In the genomic region with DNA sequence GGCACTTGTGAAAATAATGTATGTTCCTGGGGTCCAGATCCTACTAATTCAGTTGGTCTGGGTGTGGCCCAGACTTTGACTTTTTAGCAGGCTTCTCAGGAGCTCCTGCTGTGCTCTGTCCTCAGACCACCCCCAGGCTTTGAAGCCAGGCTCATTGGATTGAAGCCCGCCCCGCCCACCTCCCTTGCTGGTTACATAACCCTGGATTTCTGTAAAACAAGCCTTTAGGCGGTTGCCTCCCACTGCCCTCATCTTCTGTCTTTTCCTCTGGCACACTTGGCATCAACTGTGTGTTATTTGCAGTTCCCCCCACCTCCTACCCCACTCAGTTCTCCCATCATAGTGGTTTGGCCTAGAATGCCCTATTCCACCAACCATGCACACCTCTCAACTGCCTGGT, we compare ENCODE assay signal across 1 cellular context.
TF ChIP-seq lines count a peak whose summit lies in the region.

No MANE protein-coding gene starts in this region.

TF ChIP-seq in GM23338, 12 proteins besides CTCF, POLR2A, EP300 and RAD21 (continued from another document):
- TF ChIP-seq, protein P1, sequence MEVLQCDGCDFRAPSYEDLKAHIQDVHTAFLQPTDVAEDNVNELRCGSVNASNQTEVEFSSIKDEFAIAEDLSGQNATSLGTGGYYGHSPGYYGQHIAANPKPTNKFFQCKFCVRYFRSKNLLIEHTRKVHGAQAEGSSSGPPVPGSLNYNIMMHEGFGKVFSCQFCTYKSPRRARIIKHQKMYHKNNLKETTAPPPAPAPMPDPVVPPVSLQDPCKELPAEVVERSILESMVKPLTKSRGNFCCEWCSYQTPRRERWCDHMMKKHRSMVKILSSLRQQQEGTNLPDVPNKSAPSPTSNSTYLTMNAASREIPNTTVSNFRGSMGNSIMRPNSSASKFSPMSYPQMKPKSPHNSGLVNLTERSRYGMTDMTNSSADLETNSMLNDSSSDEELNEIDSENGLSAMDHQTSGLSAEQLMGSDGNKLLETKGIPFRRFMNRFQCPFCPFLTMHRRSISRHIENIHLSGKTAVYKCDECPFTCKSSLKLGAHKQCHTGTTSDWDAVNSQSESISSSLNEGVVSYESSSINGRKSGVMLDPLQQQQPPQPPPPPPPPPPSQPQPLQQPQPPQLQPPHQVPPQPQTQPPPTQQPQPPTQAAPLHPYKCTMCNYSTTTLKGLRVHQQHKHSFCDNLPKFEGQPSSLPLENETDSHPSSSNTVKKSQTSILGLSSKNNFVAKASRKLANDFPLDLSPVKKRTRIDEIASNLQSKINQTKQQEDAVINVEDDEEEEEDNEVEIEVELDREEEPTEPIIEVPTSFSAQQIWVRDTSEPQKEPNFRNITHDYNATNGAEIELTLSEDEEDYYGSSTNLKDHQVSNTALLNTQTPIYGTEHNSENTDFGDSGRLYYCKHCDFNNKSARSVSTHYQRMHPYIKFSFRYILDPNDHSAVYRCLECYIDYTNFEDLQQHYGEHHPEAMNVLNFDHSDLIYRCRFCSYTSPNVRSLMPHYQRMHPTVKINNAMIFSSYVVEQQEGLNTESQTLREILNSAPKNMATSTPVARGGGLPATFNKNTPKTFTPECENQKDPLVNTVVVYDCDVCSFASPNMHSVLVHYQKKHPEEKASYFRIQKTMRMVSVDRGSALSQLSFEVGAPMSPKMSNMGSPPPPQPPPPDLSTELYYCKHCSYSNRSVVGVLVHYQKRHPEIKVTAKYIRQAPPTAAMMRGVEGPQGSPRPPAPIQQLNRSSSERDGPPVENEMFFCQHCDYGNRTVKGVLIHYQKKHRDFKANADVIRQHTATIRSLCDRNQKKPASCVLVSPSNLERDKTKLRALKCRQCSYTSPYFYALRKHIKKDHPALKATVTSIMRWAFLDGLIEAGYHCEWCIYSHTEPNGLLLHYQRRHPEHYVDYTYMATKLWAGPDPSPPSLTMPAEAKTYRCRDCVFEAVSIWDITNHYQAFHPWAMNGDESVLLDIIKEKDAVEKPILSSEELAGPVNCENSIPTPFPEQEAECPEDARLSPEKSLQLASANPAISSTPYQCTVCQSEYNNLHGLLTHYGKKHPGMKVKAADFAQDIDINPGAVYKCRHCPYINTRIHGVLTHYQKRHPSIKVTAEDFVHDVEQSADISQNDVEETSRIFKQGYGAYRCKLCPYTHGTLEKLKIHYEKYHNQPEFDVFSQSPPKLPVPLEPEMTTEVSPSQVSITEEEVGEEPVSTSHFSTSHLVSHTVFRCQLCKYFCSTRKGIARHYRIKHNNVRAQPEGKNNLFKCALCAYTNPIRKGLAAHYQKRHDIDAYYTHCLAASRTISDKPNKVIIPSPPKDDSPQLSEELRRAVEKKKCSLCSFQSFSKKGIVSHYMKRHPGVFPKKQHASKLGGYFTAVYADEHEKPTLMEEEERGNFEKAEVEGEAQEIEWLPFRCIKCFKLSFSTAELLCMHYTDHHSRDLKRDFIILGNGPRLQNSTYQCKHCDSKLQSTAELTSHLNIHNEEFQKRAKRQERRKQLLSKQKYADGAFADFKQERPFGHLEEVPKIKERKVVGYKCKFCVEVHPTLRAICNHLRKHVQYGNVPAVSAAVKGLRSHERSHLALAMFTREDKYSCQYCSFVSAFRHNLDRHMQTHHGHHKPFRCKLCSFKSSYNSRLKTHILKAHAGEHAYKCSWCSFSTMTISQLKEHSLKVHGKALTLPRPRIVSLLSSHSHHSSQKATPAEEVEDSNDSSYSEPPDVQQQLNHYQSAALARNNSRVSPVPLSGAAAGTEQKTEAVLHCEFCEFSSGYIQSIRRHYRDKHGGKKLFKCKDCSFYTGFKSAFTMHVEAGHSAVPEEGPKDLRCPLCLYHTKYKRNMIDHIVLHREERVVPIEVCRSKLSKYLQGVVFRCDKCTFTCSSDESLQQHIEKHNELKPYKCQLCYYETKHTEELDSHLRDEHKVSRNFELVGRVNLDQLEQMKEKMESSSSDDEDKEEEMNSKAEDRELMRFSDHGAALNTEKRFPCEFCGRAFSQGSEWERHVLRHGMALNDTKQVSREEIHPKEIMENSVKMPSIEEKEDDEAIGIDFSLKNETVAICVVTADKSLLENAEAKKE (CRISPR knock-in tag; IDR thresholded peaks at IDR 0.05) = no peak
- TF ChIP-seq JUNB (IDR thresholded peaks at IDR 0.05; ENCODE audit: unreplicated experiment) = no peak
- no peak for TF ChIP-seq ZNF331 (CRISPR knock-in tag; IDR thresholded peaks at IDR 0.05; ENCODE audit: low read depth)
- no peak for TF ChIP-seq STAT1 (IDR thresholded peaks at IDR 0.05; ENCODE audit: unreplicated experiment)
- no peak for TF ChIP-seq CREB1 (CRISPR knock-in tag; IDR thresholded peaks at IDR 0.05; ENCODE audit: low read depth)
- TF ChIP-seq NANOG (IDR thresholded peaks at IDR 0.05; ENCODE audit: borderline replicate concordance) = no peak
